Comparison of ENCODE assay signal across 1 cellular context in the genomic region with DNA sequence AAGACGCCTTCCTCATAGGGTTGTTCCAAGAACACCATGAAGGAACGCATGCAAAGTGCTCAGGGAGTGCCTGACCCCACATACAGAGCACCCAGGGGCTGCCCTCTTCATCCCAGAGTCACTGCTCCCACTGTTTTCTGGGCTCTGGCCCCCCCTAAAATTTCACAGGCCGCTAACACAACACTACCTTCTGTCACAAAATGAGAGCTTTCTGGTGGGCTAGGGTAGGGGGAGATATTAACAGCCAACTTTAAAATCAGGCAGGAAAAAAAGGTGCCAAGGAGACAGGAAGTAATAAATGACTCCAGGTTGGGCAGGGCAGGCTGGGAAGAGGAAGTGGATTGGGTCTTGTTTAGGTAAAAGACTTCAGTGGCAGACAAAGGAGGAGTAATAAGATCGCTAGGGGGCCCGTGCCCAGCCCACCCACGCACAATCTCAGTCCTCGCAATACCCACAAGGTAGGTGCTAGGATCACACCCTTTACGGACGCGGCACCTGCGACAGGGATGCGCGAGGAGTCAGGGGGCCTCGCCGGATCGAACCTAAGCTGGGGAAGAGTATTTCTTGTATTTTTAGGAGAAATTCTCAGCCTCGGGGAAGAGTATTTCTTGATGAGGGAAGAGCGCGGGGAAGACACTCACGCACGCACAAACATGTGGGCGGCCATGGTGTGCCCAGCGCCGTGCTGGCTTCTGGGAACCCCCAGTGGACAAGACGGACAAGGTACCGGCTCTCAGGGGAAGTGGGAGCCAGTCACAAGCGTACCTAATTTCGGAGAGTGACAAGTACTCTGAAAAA.
TF ChIP-seq lines count a peak whose summit lies in the region.

No MANE protein-coding gene starts in this region.

TF ChIP-seq in IMR-90, 13 proteins besides CTCF, POLR2A, EP300 and RAD21 (continued from another document):
- TF ChIP-seq MXI1 (IDR thresholded peaks at IDR 0.05; ENCODE audit: borderline replicate concordance, low read depth, low read length), result no peak
- TF ChIP-seq RCOR1 (IDR thresholded peaks at IDR 0.05; ENCODE audit: insufficient replicate concordance, low read length), result no peak
